8 cellular contexts compared by ENCODE assay signal in the genomic region with DNA sequence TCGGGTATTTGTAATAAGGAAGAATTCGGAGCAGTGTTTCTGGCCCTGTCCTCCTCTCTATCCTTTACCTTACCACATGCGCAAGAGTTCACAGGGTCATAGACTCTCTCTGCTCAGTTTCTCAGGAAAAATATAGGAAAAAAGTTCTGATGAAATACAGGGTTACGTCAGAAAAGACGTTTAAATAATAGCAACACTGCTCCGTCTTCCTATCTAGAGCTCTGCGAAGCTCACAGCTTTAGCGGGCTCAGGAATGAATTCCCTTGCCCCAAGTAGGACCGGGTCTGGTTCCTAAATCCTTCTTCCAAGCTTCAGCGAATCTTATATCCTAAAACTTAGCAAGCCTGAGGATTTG. TPM values are rescaled to one million over a fixed set of nuclear protein-coding genes. Genes with fewer than 3 reads are reported as not detected.
DNase-seq lines count a peak whose midpoint lies in the region; ATAC-seq and TF ChIP-seq lines count a peak whose summit lies in the region.

No MANE protein-coding gene starts in this region.

- no peak for DNase-seq in BJ (ENCODE audit: low read depth)
- DNase-seq in LNCaP clone FGC (ENCODE audit: low read depth) = no peak
- no peak for DNase-seq in choroid plexus epithelial cell (ENCODE audit: low read depth)
- DNase-seq in natural killer cell = no peak
- DNase-seq in NCI-H1436 (lab: John Stamatoyannopoulos, UW) = no peak
- DNase-seq in dedifferentiated amniotic fluid mesenchymal stem cell (ENCODE audit: extremely low spot score) = no peak
- no peak for DNase-seq in cortex of kidney (lab: John Stamatoyannopoulos, UW)
- no peak for DNase-seq in NCI-H1092 (lab: John Stamatoyannopoulos, UW)

- intact Hi-C loops in natural killer cell (cut with micrococcal nuclease) = loop anchor here (1.0 to 10.0 kb wide), 2 partner anchors 327 to 714 kb away; partner anchors contain the start of gene TMTC2

- H3K9me3 Mint-ChIP-seq in natural killer cell = no peaks in the 10 kb centered on the region

- CTCF ChIA-PET in BJ (lab: Yijun Ruan, JAX) = interaction anchor here (0.5 to 3.9 kb wide), 14 partner anchors 9 to 319 kb away, joined by 3 to 29 read pairs (median 5); no protein-coding TSS in a partner anchor

- H3K27me3 Mint-ChIP-seq in natural killer cell (ENCODE audit: low read depth in 2 of 2) = no peaks in the 10 kb centered on the region

- H3K36me3 ChIP-seq in BJ (ENCODE audit: control insufficient read depth, insufficient read depth, low read length) = peaks cover 1% of the 10 kb centered on the region; the same call in 1 of the 2 replicates

- POLR2A ChIA-PET in BJ (lab: Charles Lee) = no interaction called here

- TF ChIP-seq CTCF in BJ (IDR thresholded peaks at IDR 0.05; ENCODE audit: insufficient read depth, low read depth, low read length) = no peak
- TF ChIP-seq CTCF in LNCaP clone FGC (IDR thresholded peaks at IDR 0.05; ENCODE audit: control insufficient read depth, extremely low read depth, insufficient read depth) = no peak
- no peak for TF ChIP-seq CTCF in choroid plexus epithelial cell (conservative IDR thresholded peaks at IDR 0.05; ENCODE audit: low read depth, low read length)
- TF ChIP-seq CTCF in natural killer cell (IDR thresholded peaks at IDR 0.05) = no peak

- H3K27ac Mint-ChIP-seq in natural killer cell = peak overlapping the region; percentile 100

- H3K4me3 ChIP-seq in BJ (ENCODE audit: low read depth, low read length) (peak overlapping the region; percentile 84), LNCaP clone FGC (ENCODE audit: low read depth, low read length) (peak overlapping the region; percentile 71), choroid plexus epithelial cell (ENCODE audit: low read depth, low read length) (peak overlapping the region; percentile 79)

- no peak for ATAC-seq in natural killer cell

- H3K27me3 ChIP-seq in BJ (ENCODE audit: control insufficient read depth, insufficient read depth, low read length) = no peaks in the 10 kb centered on the region

- H3K36me3 Mint-ChIP-seq in natural killer cell = peaks cover 20% of the 10 kb centered on the region

- H3K4me1 Mint-ChIP-seq in natural killer cell = peaks cover 53 to 58% of the 10 kb centered on the region in 2 donors

- H3K4me3 Mint-ChIP-seq in natural killer cell = peak overlapping the region; percentile 96

RNA-seq across cellular contexts. Expression of gene CCDC59, which starts 0.4 kb away (rescaled TPM):
- 6.6 and 17.4 TPM in 2 replicates for polyA plus RNA-seq in BJ (2011; rRNA removed)
- 8.1 and 8.2 TPM in 2 replicates for polyA minus RNA-seq in BJ (2011; rRNA and poly(A)+ RNA removed)
- 100 to 1,000 TPM; 104 to 124 (median 105) TPM for total RNA-seq in natural killer cell

RNA-seq across cellular contexts. Expression of gene METTL25, which starts 0.5 kb away (rescaled TPM):
- polyA plus RNA-seq in BJ (2011; rRNA removed) = 2.3 and 3.2 TPM in 2 replicates
- 6.5 and 7.4 TPM in 2 replicates for polyA minus RNA-seq in BJ (2011; rRNA and poly(A)+ RNA removed)
- 10 to 100 TPM; 15.4 to 21.2 (median 17.8) TPM for total RNA-seq in natural killer cell
